Comparison of ENCODE assay signal across 9 cellular contexts in the genomic region with DNA sequence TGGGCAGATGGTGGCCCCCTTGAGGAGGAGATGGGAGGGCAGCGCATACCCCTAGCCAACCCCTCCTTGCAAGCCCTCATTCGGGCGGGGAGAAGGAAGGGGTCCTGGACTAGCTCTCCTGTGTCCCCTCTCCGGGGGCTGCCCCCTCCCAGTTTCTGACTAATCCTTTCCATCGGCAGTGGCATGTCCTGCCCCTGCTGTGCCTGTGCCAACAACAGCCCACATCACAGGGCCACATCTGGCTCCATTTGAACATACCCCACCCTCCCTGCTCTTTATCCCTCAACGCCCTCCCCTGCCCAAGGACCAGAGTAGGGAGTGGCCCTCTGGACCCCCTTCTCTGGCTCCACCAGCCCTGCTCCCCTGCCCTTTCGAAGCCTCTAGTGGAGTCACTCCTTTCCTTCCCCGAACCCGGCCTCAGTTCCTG. TPM values are rescaled to one million over a fixed set of nuclear protein-coding genes. Genes with fewer than 3 reads are reported as not detected.
DNase-seq lines count a peak whose midpoint lies in the region; ATAC-seq and TF ChIP-seq lines count a peak whose summit lies in the region.
"Had no signal": no experiment of that assay in that cellular context is flagged by ENCODE, and none has a peak within 500 bp of the region (broad histone marks: within the 10 kb centered on the region; RNA-seq: fewer than 3 reads in every experiment).

No MANE protein-coding gene starts in this region.

- no peak for TF ChIP-seq POLR2A in gastroesophageal sphincter (IDR thresholded peaks at IDR 0.05)

- H3K9me3 ChIP-seq in gastroesophageal sphincter: no peaks in the 10 kb centered on the region

- no peak for TF ChIP-seq EP300 in gastroesophageal sphincter (IDR thresholded peaks at IDR 0.05)

- H3K9me3 Mint-ChIP-seq in activated T-cell treated with anti-CD3 and anti-CD28 coated beads, Interleukin-2, amount 50 U/mL, for 72 hours: no peaks in the 10 kb centered on the region
- H3K9me3 Mint-ChIP-seq in stimulated activated effector memory CD8-positive, alpha-beta T cell treated with anti-CD3 and anti-CD28 coated beads, Interleukin-12 subunit alpha, Interleukin-12 subunit beta, amount 100 ng/mL, for 72 hours: no peaks in the 10 kb centered on the region

- no peaks in the 10 kb centered on the region for H3K36me3 ChIP-seq in gastroesophageal sphincter

- 33% methylated on average over 8 of the region's 9 CpGs; no CpG with 5 or more reads in 1 of the 2 donors for WGBS in gastroesophageal sphincter (ENCODE audit: low coverage in 1 of 2), 2 donors

- ATAC-seq in activated T-cell treated with anti-CD3 and anti-CD28 coated beads, Interleukin-2, amount 50 U/mL, for 72 hours (replicated peaks in 1 of 2): peak in 1 of 2 donors; percentile 7
- ATAC-seq in gastroesophageal sphincter: peak; percentile 1
- no peak for ATAC-seq in stimulated activated effector memory CD8-positive, alpha-beta T cell treated with anti-CD3 and anti-CD28 coated beads, Interleukin-12 subunit alpha, Interleukin-12 subunit beta, amount 100 ng/mL, for 72 hours
- no peak for ATAC-seq in activated CD4-positive, CD25-positive, alpha-beta regulatory T cell treated with anti-CD3 and anti-CD28 coated beads, Interleukin-2, amount 50 U/mL, for 24 hours
- no peak for ATAC-seq in GM18873 (IDR thresholded peaks at IDR 0.05; ENCODE audit: low FRiP score, unreplicated experiment)

- H3K27ac ChIP-seq in gastroesophageal sphincter: peak overlapping the region; percentile 87 to 98 (median 96)

- H3K4me3 ChIP-seq in HFF-Myc (replicated peaks; ENCODE audit: low read depth, low read length) (peak overlapping the region; percentile 14), gastroesophageal sphincter (peak overlapping the region in 1 of 2 donors; percentile 10)

- no peaks in the 10 kb centered on the region for H3K27me3 ChIP-seq in gastroesophageal sphincter

- no peaks in the 10 kb centered on the region for H3K36me3 Mint-ChIP-seq in activated T-cell treated with anti-CD3 and anti-CD28 coated beads, Interleukin-2, amount 50 U/mL, for 72 hours (ENCODE audit: insufficient read depth in 2 of 2)
- H3K36me3 Mint-ChIP-seq in stimulated activated effector memory CD8-positive, alpha-beta T cell treated with anti-CD3 and anti-CD28 coated beads, Interleukin-12 subunit alpha, Interleukin-12 subunit beta, amount 100 ng/mL, for 72 hours: peaks cover 31% of the 10 kb centered on the region

- peak overlapping the region; percentile 57 for H3K27ac Mint-ChIP-seq in activated T-cell treated with anti-CD3 and anti-CD28 coated beads, Interleukin-2, amount 50 U/mL, for 72 hours
- H3K27ac Mint-ChIP-seq in stimulated activated effector memory CD8-positive, alpha-beta T cell treated with anti-CD3 and anti-CD28 coated beads, Interleukin-12 subunit alpha, Interleukin-12 subunit beta, amount 100 ng/mL, for 72 hours: peak overlapping the region; percentile 99

- H3K4me1 Mint-ChIP-seq in activated T-cell treated with anti-CD3 and anti-CD28 coated beads, Interleukin-2, amount 50 U/mL, for 72 hours (ENCODE audit: low read depth): peaks cover 89% of the 10 kb centered on the region
- peaks cover 86% of the 10 kb centered on the region for H3K4me1 Mint-ChIP-seq in stimulated activated effector memory CD8-positive, alpha-beta T cell treated with anti-CD3 and anti-CD28 coated beads, Interleukin-12 subunit alpha, Interleukin-12 subunit beta, amount 100 ng/mL, for 72 hours

- TF ChIP-seq CTCF in HFF-Myc (IDR thresholded peaks at IDR 0.05; ENCODE audit: low read depth, low read length, missing control alignments): no peak
- no peak for TF ChIP-seq CTCF in gastroesophageal sphincter (IDR thresholded peaks at IDR 0.05)

- no peaks in the 10 kb centered on the region for H3K27me3 Mint-ChIP-seq in activated T-cell treated with anti-CD3 and anti-CD28 coated beads, Interleukin-2, amount 50 U/mL, for 72 hours (ENCODE audit: low read depth)

- peak; percentile 79 for DNase-seq in HFF-Myc (ENCODE audit: extremely low read depth, low read depth)
- DNase-seq in activated T-cell treated with anti-CD3 and anti-CD28 coated beads, Interleukin-2, amount 50 U/mL, for 72 hours: peak; percentile 51 to 58
- no peak for DNase-seq in stimulated activated effector memory CD8-positive, alpha-beta T cell treated with anti-CD3 and anti-CD28 coated beads, Interleukin-12 subunit alpha, Interleukin-12 subunit beta, amount 100 ng/mL, for 72 hours (ENCODE audit: low spot score in 2 of 2)
- DNase-seq in LoVo (ENCODE audit: low spot score): no peak
- no peak for DNase-seq in NCI-H187 treated with DMSO at 0.1 percent for 48 hours (lab: John Stamatoyannopoulos, UW)

- H3K4me3 Mint-ChIP-seq in activated T-cell treated with anti-CD3 and anti-CD28 coated beads, Interleukin-2, amount 50 U/mL, for 72 hours: peak overlapping the region; percentile 19 to 69
- H3K4me3 Mint-ChIP-seq in stimulated activated effector memory CD8-positive, alpha-beta T cell treated with anti-CD3 and anti-CD28 coated beads, Interleukin-12 subunit alpha, Interleukin-12 subunit beta, amount 100 ng/mL, for 72 hours: peak overlapping the region; percentile 83

- H3K4me1 ChIP-seq in gastroesophageal sphincter: peaks cover 18 to 78% (median 63%) of the 10 kb centered on the region in 3 donors

RNA-seq across cellular contexts. Expression of gene LMNA, which starts 11.0 kb away (rescaled TPM):
- 100 to 1,000 TPM; 125 to 159 TPM for total RNA-seq in activated T-cell treated with anti-CD3 and anti-CD28 coated beads, Interleukin-2, amount 50 U/mL, for 72 hours
- 100 to 1,000 TPM; 327 to 617 (median 519) TPM for total RNA-seq in gastroesophageal sphincter

RNA-seq across cellular contexts. Expression of gene MEX3A, which starts 21.3 kb away (rescaled TPM):
- total RNA-seq in activated T-cell treated with anti-CD3 and anti-CD28 coated beads, Interleukin-2, amount 50 U/mL, for 72 hours: under 1 TPM; 0.31 to 0.97 TPM
- total RNA-seq in gastroesophageal sphincter: under 1 TPM; under 0.01 to 0.78 (median 0.52) TPM

RNA-seq across cellular contexts. Expression of gene RAB25, which starts 42.6 kb away (rescaled TPM):
- under 1 TPM; 0.53 to 0.95 TPM for total RNA-seq in activated T-cell treated with anti-CD3 and anti-CD28 coated beads, Interleukin-2, amount 50 U/mL, for 72 hours
- 10 to 100 TPM in 1 of 4 donors, not detected in 3; 22.1 TPM for total RNA-seq in gastroesophageal sphincter
- total RNA-seq: LHCN-M2 had no signal

RNA-seq across cellular contexts. Expression of gene LAMTOR2, which starts 49.0 kb away (rescaled TPM):
- total RNA-seq in activated T-cell treated with anti-CD3 and anti-CD28 coated beads, Interleukin-2, amount 50 U/mL, for 72 hours: 10 to 100 TPM; 58.7 to 61.8 TPM
- 10 to 100 TPM; 66.8 to 79.3 (median 73.1) TPM for total RNA-seq in gastroesophageal sphincter

RNA-seq across cellular contexts. Expression of gene SEMA4A, which starts 49.9 kb away (rescaled TPM):
- total RNA-seq in activated T-cell treated with anti-CD3 and anti-CD28 coated beads, Interleukin-2, amount 50 U/mL, for 72 hours: 10 to 100 TPM; 63.7 to 80.3 TPM
- 1 to 10 TPM; 1.7 to 7.5 (median 3.4) TPM for total RNA-seq in gastroesophageal sphincter

Comparison
In these comparisons a context has a peak if more than half of its experiments do, and no peak if none do; other contexts are left out.
1. DNase-seq: peak in HFF-Myc (single experiment) and activated T-cell treated with anti-CD3 and anti-CD28 coated beads, Interleukin-2, amount 50 U/mL, for 72 hours (2 of 2); none in stimulated activated effector memory CD8-positive, alpha-beta T cell treated with anti-CD3 and anti-CD28 coated beads, Interleukin-12 subunit alpha, Interleukin-12 subunit beta, amount 100 ng/mL, for 72 hours (0 of 2), LoVo (single experiment) and NCI-H187 treated with DMSO at 0.1 percent for 48 hours (single experiment).